Comparison of ENCODE assay signal across 21 cellular contexts in genomic region chrX:21929209-21929608, GRCh38. TPM values are rescaled to one million over a fixed set of nuclear protein-coding genes. Genes with fewer than 3 reads are reported as not detected.
A peak's percentile ranks its signal among the peaks of the same experiment; 100 is the strongest.
DNase-seq lines count a peak whose midpoint lies in the region; ATAC-seq and TF ChIP-seq lines count a peak whose summit lies in the region.
"Had no signal": no experiment of that assay in that cellular context is flagged by ENCODE, and none has a peak within 500 bp of the region (broad histone marks: within the 10 kb centered on the region; RNA-seq: fewer than 3 reads in every experiment).

No MANE protein-coding gene starts in this region.

- H3K36me3 Mint-ChIP-seq in activated CD4-positive, alpha-beta T cell treated with anti-CD3 and anti-CD28 coated beads for 36 hours (ENCODE audit: low read depth), result peaks cover 6% of the 10 kb centered on the region
- peaks cover 12% of the 10 kb centered on the region for H3K36me3 Mint-ChIP-seq in Calu3 (ENCODE audit: insufficient read depth, unreplicated experiment)
- H3K36me3 Mint-ChIP-seq in central memory CD8-positive, alpha-beta T cell (ENCODE audit: insufficient read depth), result no peaks in the 10 kb centered on the region
- H3K36me3 Mint-ChIP-seq: mesothelial cell of epicardium had no signal

- H3K4me1 Mint-ChIP-seq in activated CD4-positive, alpha-beta T cell treated with anti-CD3 and anti-CD28 coated beads for 36 hours, result peaks cover 40% of the 10 kb centered on the region
- H3K4me1 Mint-ChIP-seq in Calu3 (ENCODE audit: low read depth, unreplicated experiment), result peaks cover 40% of the 10 kb centered on the region
- peaks cover 3% of the 10 kb centered on the region for H3K4me1 Mint-ChIP-seq in central memory CD8-positive, alpha-beta T cell

- no peak for ATAC-seq in activated CD4-positive, alpha-beta T cell treated with anti-CD3 and anti-CD28 coated beads for 36 hours
- no peak for ATAC-seq in central memory CD8-positive, alpha-beta T cell (replicated peaks; ENCODE audit: extremely low read depth, poor library complexity, severe bottlenecking)
- ATAC-seq in GM18520 (IDR thresholded peaks at IDR 0.05; ENCODE audit: unreplicated experiment), result no peak
- ATAC-seq: activated T-cell treated with anti-CD3 and anti-CD28 coated beads, Interleukin-2, amount 50 U/mL, for 4 hours; pancreas; right cardiac atrium had no signal

- POLR2A ChIA-PET in activated CD4-positive, alpha-beta T cell treated with anti-CD3 and anti-CD28 coated beads for 36 hours (lab: Charles Lee), result no interaction called here

- CTCF ChIA-PET in activated CD4-positive, alpha-beta T cell treated with anti-CD3 and anti-CD28 coated beads for 36 hours (lab: Charles Lee), result interaction anchor here (0.7 kb wide), 1 partner anchor 10 kb away, joined by 4 read pairs; no protein-coding TSS in a partner anchor
- CTCF ChIA-PET in Calu3 (lab: Charles Lee), result no interaction called here

- BruUV-seq in Calu3 (replicated peaks; lab: Mats Ljungman, UMichigan), result no TSS peak

- no peaks in the 10 kb centered on the region for H3K27me3 Mint-ChIP-seq in activated CD4-positive, alpha-beta T cell treated with anti-CD3 and anti-CD28 coated beads for 36 hours
- H3K27me3 Mint-ChIP-seq in Calu3 (ENCODE audit: unreplicated experiment), result no peaks in the 10 kb centered on the region
- no peaks in the 10 kb centered on the region for H3K27me3 Mint-ChIP-seq in central memory CD8-positive, alpha-beta T cell
- H3K27me3 Mint-ChIP-seq: activated CD4-positive, alpha-beta memory T cell treated with anti-CD3 and anti-CD28 coated beads, Interleukin-2, amount 10 ng/mL, durations not matched to agents 7 days and 5 days had no signal

- intact Hi-C loops in activated CD4-positive, alpha-beta T cell treated with anti-CD3 and anti-CD28 coated beads for 36 hours (cut with DNase I, micrococcal nuclease), result loop anchor here in 1 of 2 experiments (1.0 to 5.0 kb wide), 2 partner anchors 12 to 133 kb away; no protein-coding TSS in a partner anchor
- intact Hi-C loops in Calu3 (cut with micrococcal nuclease; ENCODE audit: unreplicated experiment), result loop anchor here (5.0 kb wide), 1 partner anchor 43 kb away; no protein-coding TSS in a partner anchor

- peaks cover 4% of the 10 kb centered on the region for H3K9me3 Mint-ChIP-seq in activated CD4-positive, alpha-beta T cell treated with anti-CD3 and anti-CD28 coated beads for 36 hours (ENCODE audit: low read depth)
- H3K9me3 Mint-ChIP-seq in Calu3 (ENCODE audit: low read depth, unreplicated experiment), result peaks cover 7% of the 10 kb centered on the region
- peaks cover 6% of the 10 kb centered on the region for H3K9me3 Mint-ChIP-seq in central memory CD8-positive, alpha-beta T cell
- H3K9me3 Mint-ChIP-seq: activated T-cell treated with anti-CD3 and anti-CD28 coated beads, Interleukin-2, amount 50 U/mL, for 4 hours; nephron had no signal

- TF ChIP-seq CTCF in Calu3 (IDR thresholded peaks at IDR 0.05; ENCODE audit: unreplicated experiment), result no peak

- H3K27ac Mint-ChIP-seq in activated CD4-positive, alpha-beta T cell treated with anti-CD3 and anti-CD28 coated beads for 36 hours, result peak overlapping the region; percentile 79
- peak overlapping the region; percentile 1 for H3K27ac Mint-ChIP-seq in Calu3 (ENCODE audit: unreplicated experiment)
- peak overlapping the region; percentile 1 for H3K27ac Mint-ChIP-seq in central memory CD8-positive, alpha-beta T cell (ENCODE audit: low read depth)
- H3K27ac Mint-ChIP-seq: mesothelial cell of epicardium, nephron had no signal

- no peak for DNase-seq in activated CD4-positive, alpha-beta T cell treated with anti-CD3 and anti-CD28 coated beads for 36 hours
- no peak for DNase-seq in activated CD4-positive, alpha-beta T cell treated with anti-CD3 and anti-CD28 coated beads, Interleukin-2, amount 50 U/mL, for 1 hour
- DNase-seq in Calu3, result no peak
- peak; percentile 28 to 68 for DNase-seq in NOMO-1 (lab: John Stamatoyannopoulos, UW; ENCODE audit: unreplicated experiment in 2 of 2)
- no peak for DNase-seq in central memory CD8-positive, alpha-beta T cell (ENCODE audit: low spot score in 2 of 2)
- DNase-seq in hypothalamus (lab: John Stamatoyannopoulos, UW), result no peak
- DNase-seq in SHP77 (lab: John Stamatoyannopoulos, UW), result no peak
- DNase-seq: activated CD4-positive, alpha-beta memory T cell treated with anti-CD3 and anti-CD28 coated beads, Interleukin-2, amount 10 ng/mL, durations not matched to agents 7 days and 5 days; activated T-cell treated with anti-CD3 and anti-CD28 coated beads, Interleukin-2, amount 50 U/mL, for 4 hours; effector memory CD4-positive, alpha-beta T cell; foreskin melanocyte; left ventricle myocardium inferior; NCI-H146; NCI-H526 treated with DMSO at 0.1 percent for 48 hours; pancreas; right cardiac atrium; Right ventricle myocardium superior; upper lobe of left lung had no signal

- H3K4me3 Mint-ChIP-seq in activated CD4-positive, alpha-beta T cell treated with anti-CD3 and anti-CD28 coated beads for 36 hours, result no peak overlapping the region
- no peak overlapping the region for H3K4me3 Mint-ChIP-seq in Calu3 (ENCODE audit: low read depth, unreplicated experiment)
- H3K4me3 Mint-ChIP-seq in central memory CD8-positive, alpha-beta T cell, result no peak overlapping the region
- H3K4me3 Mint-ChIP-seq: activated CD4-positive, alpha-beta memory T cell treated with anti-CD3 and anti-CD28 coated beads, Interleukin-2, amount 10 ng/mL, durations not matched to agents 7 days and 5 days; activated T-cell treated with anti-CD3 and anti-CD28 coated beads, Interleukin-2, amount 50 U/mL, for 4 hours; mesothelial cell of epicardium; nephron had no signal

RNA-seq across cellular contexts. Expression of gene SMS, which starts 11.3 kb away (rescaled TPM):
- total RNA-seq in activated CD4-positive, alpha-beta T cell treated with anti-CD3 and anti-CD28 coated beads for 36 hours, result 100 to 1,000 TPM; 100 to 124 TPM
- total RNA-seq in Calu3 (2022), result 215 and 225 TPM in 2 replicates

Comparison
In these comparisons a context has a peak if more than half of its experiments do, and no peak if none do; other contexts are left out.
1. DNase-seq: peak in NOMO-1 (2 of 2); none in activated CD4-positive, alpha-beta T cell treated with anti-CD3 and anti-CD28 coated beads for 36 hours (single experiment), activated CD4-positive, alpha-beta T cell treated with anti-CD3 and anti-CD28 coated beads, Interleukin-2, amount 50 U/mL, for 1 hour (single experiment), Calu3 (single experiment), central memory CD8-positive, alpha-beta T cell (0 of 2), hypothalamus (0 of 51) and SHP77 (0 of 2).
2. H3K27ac Mint-ChIP-seq: peak in every context shown above with its lines; median percentile 79 in activated CD4-positive, alpha-beta T cell treated with anti-CD3 and anti-CD28 coated beads for 36 hours; 1 in Calu3; 1 in central memory CD8-positive, alpha-beta T cell.